Comparison of ENCODE assay signal across 18 cellular contexts in the genomic region with DNA sequence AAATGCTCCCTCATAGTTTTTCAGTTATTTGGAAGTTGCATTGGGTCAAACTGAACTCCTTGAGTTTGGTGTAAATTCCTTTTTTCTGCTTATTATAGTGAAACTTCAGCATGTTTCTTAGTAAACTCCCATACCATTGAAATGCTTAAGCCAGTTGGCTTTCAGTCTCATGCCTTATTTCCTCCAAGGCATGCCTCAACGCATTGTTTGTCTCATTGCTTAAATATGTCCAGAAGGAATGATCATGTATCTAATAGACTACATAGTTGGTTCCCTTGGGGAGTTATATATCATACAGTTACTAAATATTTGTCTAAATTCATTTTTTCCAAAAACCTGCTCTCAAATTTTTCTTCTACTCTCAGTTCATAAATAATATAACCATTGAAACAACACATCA.
DNase-seq lines count a peak whose midpoint lies in the region; FAIRE-seq and TF ChIP-seq lines count a peak whose summit lies in the region.
"Had no signal": no experiment of that assay in that cellular context is flagged by ENCODE, and none has a peak within 500 bp of the region (broad histone marks: within the 10 kb centered on the region; RNA-seq: fewer than 3 reads in every experiment).

No MANE protein-coding gene starts in this region.

- H3K4me3 ChIP-seq in bronchial epithelial cell (ENCODE audit: low read depth, low read length) (no peak overlapping the region), keratinocyte (ENCODE audit: control insufficient read depth in 2 of 3, extremely low read depth in 1 of 3, insufficient read depth in 2 of 3, low read depth in 1 of 3, low read length in 3 of 3) (peak overlapping the region in 2 of 3 experiments; percentile 34 to 47), suprapubic skin (no peak overlapping the region)

- TF ChIP-seq CTCF in RWPE1 (conservative IDR thresholded peaks at IDR 0.05; ENCODE audit: low read depth) (no peak), bronchial epithelial cell (IDR thresholded peaks at IDR 0.05; ENCODE audit: insufficient read depth, low read length, severe bottlenecking) (no peak), keratinocyte (optimal IDR thresholded peaks at IDR 0.05 in 1 of 3, IDR thresholded peaks at IDR 0.05 in 1 of 3, conservative IDR thresholded peaks at IDR 0.05 in 1 of 3; ENCODE audit: extremely low read depth in 1 of 3, insufficient read depth in 2 of 3, low read length in 3 of 3) (no peak), suprapubic skin (IDR thresholded peaks at IDR 0.05) (no peak)

- H3K4me1 ChIP-seq in keratinocyte (ENCODE audit: control insufficient read depth, extremely low read depth, insufficient read depth, low read length) = peaks cover 13% of the 10 kb centered on the region
- peaks cover 14% of the 10 kb centered on the region for H3K4me1 ChIP-seq in suprapubic skin

- no peak for TF ChIP-seq POLR2A in suprapubic skin (IDR thresholded peaks at IDR 0.05)

- H3K27ac ChIP-seq in RWPE1 (no peak overlapping the region), keratinocyte (ENCODE audit: control insufficient read depth, insufficient read depth, low read length) (peak overlapping the region; percentile 68), suprapubic skin (peak overlapping the region; percentile 24)

- POLR2A ChIA-PET in RWPE1 (lab: Yijun Ruan, JAX; ENCODE audit: low non-redundant PET) = no interaction called here

- no peak overlapping the region for H3K9ac ChIP-seq in keratinocyte (ENCODE audit: control insufficient read depth, extremely low read depth, insufficient read depth, low read length)

- TF ChIP-seq EP300 in suprapubic skin (IDR thresholded peaks at IDR 0.05) = no peak

- H3K9me3 ChIP-seq in keratinocyte (ENCODE audit: control insufficient read depth, low read depth, low read length) (no peaks in the 10 kb centered on the region), suprapubic skin (no peaks in the 10 kb centered on the region)
- H3K9me3 ChIP-seq: Caco-2 had no signal

- dilution Hi-C loops in keratinocyte (cut with MboI; ENCODE audit: extremely low pct_ligation_motif_present, low sequenced_read_pairs) = no loop called here

- H3K27me3 ChIP-seq in bronchial epithelial cell (ENCODE audit: control insufficient read depth, insufficient read depth, low read length) = no peaks in the 10 kb centered on the region
- no peaks in the 10 kb centered on the region for H3K27me3 ChIP-seq in keratinocyte (ENCODE audit: control insufficient read depth, extremely low read depth, insufficient read depth, low read length)
- H3K27me3 ChIP-seq in suprapubic skin = no peaks in the 10 kb centered on the region

- no peaks in the 10 kb centered on the region for H3K36me3 ChIP-seq in bronchial epithelial cell (ENCODE audit: control insufficient read depth, insufficient read depth, low read length)
- no peaks in the 10 kb centered on the region for H3K36me3 ChIP-seq in keratinocyte (ENCODE audit: control insufficient read depth in 2 of 2, extremely low read depth in 1 of 2, insufficient read depth in 2 of 2, low read length in 2 of 2)
- H3K36me3 ChIP-seq in suprapubic skin = no peaks in the 10 kb centered on the region

- FAIRE-seq in bronchial epithelial cell (lab: Jason Lieb, UNC) (no peak), keratinocyte (lab: Jason Lieb, UNC) (peak; percentile 91), frontal cortex (lab: Jason Lieb, UNC) (no peak)
- FAIRE-seq: GM19239, H54 had no signal

- H3K4me2 ChIP-seq in keratinocyte (ENCODE audit: control insufficient read depth, extremely low read depth, insufficient read depth, low read depth, low read length) = peak overlapping the region; percentile 89

- no peaks in the 10 kb centered on the region for H4K20me1 ChIP-seq in keratinocyte (ENCODE audit: control insufficient read depth, extremely low read depth, insufficient read depth, low read length)

- no peaks in the 10 kb centered on the region for H3K79me2 ChIP-seq in keratinocyte (ENCODE audit: control insufficient read depth, insufficient read depth, low read length)

- WGBS in suprapubic skin = 40% methylated on average over 1 of the region's 1 CpG

- no peaks in the 10 kb centered on the region for H3K9me1 ChIP-seq in keratinocyte (ENCODE audit: control insufficient read depth, extremely low read depth, insufficient read depth, low read length)

- peak overlapping the region; percentile 94 for H2AFZ ChIP-seq in keratinocyte (ENCODE audit: control insufficient read depth, low read length)

- CTCF ChIA-PET in RWPE1 (lab: Yijun Ruan, JAX) = interaction anchor here (0.5 kb wide), 1 partner anchor 80 kb away, joined by 10 read pairs; no protein-coding TSS in a partner anchor

- peak; percentile 63 for DNase-seq in RWPE1 (ENCODE audit: low spot score)
- DNase-seq in bronchial epithelial cell (ENCODE audit: low read depth) = peak; percentile 93
- DNase-seq in keratinocyte (ENCODE audit: low read depth, low spot score) = no peak
- DNase-seq in suprapubic skin (ENCODE audit: low spot score in 2 of 2) = no peak
- DNase-seq in frontal cortex (ENCODE audit: low spot score in 2 of 2) = no peak
- no peak for DNase-seq in SW 1271 (lab: John Stamatoyannopoulos, UW)
- no peak for DNase-seq in mucosa of gallbladder (ENCODE audit: low spot score)
- DNase-seq: ACHN, Caco-2, DMS53, HFFc6, KG1, NCI-H1092, NCI-H187, NCI-H226, NCI-H526 treated with DMSO at 0.1 percent for 48 hours had no signal

Comparison
In these comparisons a context has a peak if more than half of its experiments do, and no peak if none do; other contexts are left out.
1. DNase-seq: peak in RWPE1 (single experiment) and bronchial epithelial cell (single experiment); none in keratinocyte (single experiment), suprapubic skin (0 of 2), frontal cortex (0 of 2), SW 1271 (0 of 2) and mucosa of gallbladder (single experiment).
2. H3K4me3 ChIP-seq: peak in keratinocyte (2 of 3); none in bronchial epithelial cell (single experiment) and suprapubic skin (single experiment).